In genomic region chr9:20339611-20340010, GRCh38 we compare ENCODE assay signal across 21 cellular contexts.
A peak's percentile ranks its signal among the peaks of the same experiment; 100 is the strongest.
DNase-seq lines count a peak whose midpoint lies in the region; ATAC-seq and TF ChIP-seq lines count a peak whose summit lies in the region.
"Had no signal": no experiment of that assay in that cellular context is flagged by ENCODE, and none has a peak within 500 bp of the region (broad histone marks: within the 10 kb centered on the region; RNA-seq: fewer than 3 reads in every experiment).

No MANE protein-coding gene starts in this region.

- no peaks in the 10 kb centered on the region for H3K27me3 ChIP-seq in mammary epithelial cell (ENCODE audit: insufficient read depth, low read length)
- H3K27me3 ChIP-seq in naive thymus-derived CD4-positive, alpha-beta T cell (ENCODE audit: control insufficient read depth in 2 of 2, insufficient read depth in 2 of 2, low read length in 2 of 2) = no peaks in the 10 kb centered on the region
- H3K27me3 ChIP-seq: BLaER1, SJCRH30 had no signal

- H2AFZ ChIP-seq in mammary epithelial cell (ENCODE audit: low read depth, low read length) = peak overlapping the region; percentile 23
- H2AFZ ChIP-seq: PC-9 had no signal

- no peaks in the 10 kb centered on the region for H3K36me3 ChIP-seq in mammary epithelial cell (ENCODE audit: insufficient read depth, low read length)
- no peaks in the 10 kb centered on the region for H3K36me3 ChIP-seq in naive thymus-derived CD4-positive, alpha-beta T cell (ENCODE audit: control insufficient read depth in 2 of 3, insufficient read depth in 3 of 3, low read length in 3 of 3)
- H3K36me3 ChIP-seq: BLaER1, SJCRH30 had no signal

- in situ Hi-C loops in mammary epithelial cell (cut with MboI; ENCODE audit: low sequenced_read_pairs in 2 of 2) = no loop called here

- no peaks in the 10 kb centered on the region for H3K27me3 Mint-ChIP-seq in MCF 10A (ENCODE audit: insufficient read depth, unreplicated experiment)
- no peaks in the 10 kb centered on the region for H3K27me3 Mint-ChIP-seq in naive thymus-derived CD4-positive, alpha-beta T cell
- H3K27me3 Mint-ChIP-seq: CD4-positive, alpha-beta T cell had no signal

- no peaks in the 10 kb centered on the region for H4K20me1 ChIP-seq in mammary epithelial cell (ENCODE audit: insufficient read depth, low read length)
- H4K20me1 ChIP-seq: BLaER1 had no signal

- H3K27ac Mint-ChIP-seq in MCF 10A (ENCODE audit: low read depth, unreplicated experiment) = no peak overlapping the region
- H3K27ac Mint-ChIP-seq in naive thymus-derived CD4-positive, alpha-beta T cell = peak overlapping the region in 7 of 9 donors; percentile 14 to 68 (median 56)

- CTCF ChIA-PET in mammary epithelial cell (lab: Charles Lee; ENCODE audit: low non-redundant PET) = no interaction called here
- CTCF ChIA-PET in MCF 10A (lab: Yijun Ruan, JAX) = no interaction called here
- CTCF ChIA-PET in naive thymus-derived CD4-positive, alpha-beta T cell (lab: Charles Lee) = no interaction called here

- DNase-seq in mammary epithelial cell (no peak), MCF 10A (ENCODE audit: unreplicated experiment) (no peak), cerebellar cortex (ENCODE audit: low spot score) (peak; percentile 16), NOMO-1 treated with dmso at 0.1 percent for 144 hours (lab: John Stamatoyannopoulos, UW; ENCODE audit: unreplicated experiment) (no peak)
- DNase-seq in naive thymus-derived CD4-positive, alpha-beta T cell = no peak
- no peak for DNase-seq in activated effector memory CD4-positive, alpha-beta T cell treated with Interleukin-2 at 50 U/mL for 16 hours
- DNase-seq: CD4-positive, alpha-beta T cell; DMS53; NCI-H1092; NCI-H1436 treated with DMSO at 0.1 percent for 48 hours; NCI-H187 treated with DMSO at 0.1 percent for 48 hours; NCI-H446; NCI-H524 treated with DMSO at 0.1 percent for 48 hours; NCI-H82; NK-92 treated with Interleukin-12 subunit alpha and Interleukin-12 subunit beta, amount 100 ng/mL, for 24 hours; PC-9 had no signal

- no TSS peak for BruUV-seq in mammary epithelial cell (replicated peaks; lab: Mats Ljungman, UMichigan)
- no TSS peak for BruUV-seq in MCF 10A (replicated peaks; lab: Mats Ljungman, UMichigan)

- ATAC-seq in naive thymus-derived CD4-positive, alpha-beta T cell = no peak
- ATAC-seq in GM21515 (IDR thresholded peaks at IDR 0.05; ENCODE audit: unreplicated experiment) (no peak), GM19467 (IDR thresholded peaks at IDR 0.05; ENCODE audit: unreplicated experiment) (no peak)
- ATAC-seq: Right ventricle myocardium inferior had no signal

- WGBS in mammary epithelial cell (ENCODE audit: low coverage, missing lambda C conversion rate) = 41% methylated on average over 11 of the region's 11 CpGs

- no peak overlapping the region for H3K9ac ChIP-seq in mammary epithelial cell (ENCODE audit: insufficient read depth, low read length)
- H3K9ac ChIP-seq: BLaER1 had no signal

- TF ChIP-seq CTCF in mammary epithelial cell (conservative IDR thresholded peaks at IDR 0.05 in 1 of 2, IDR thresholded peaks at IDR 0.05 in 1 of 2; ENCODE audit: extremely low read depth in 1 of 2, insufficient read depth in 1 of 2, low read depth in 1 of 2, low read length in 2 of 2) (no peak), MCF 10A (IDR thresholded peaks at IDR 0.05; ENCODE audit: unreplicated experiment) (no peak)

- no peak overlapping the region for H3K4me3 Mint-ChIP-seq in MCF 10A (ENCODE audit: unreplicated experiment)
- H3K4me3 Mint-ChIP-seq in naive thymus-derived CD4-positive, alpha-beta T cell = peak overlapping the region in 5 of 10 donors; percentile 4 to 41 (median 21)
- H3K4me3 Mint-ChIP-seq: CD4-positive, alpha-beta T cell had no signal

- no peaks in the 10 kb centered on the region for H3K9me3 ChIP-seq in mammary epithelial cell (replicated peaks; ENCODE audit: insufficient read depth, low read length)
- H3K9me3 ChIP-seq in naive thymus-derived CD4-positive, alpha-beta T cell (ENCODE audit: control insufficient read depth in 2 of 3, low read length in 3 of 3) = no peaks in the 10 kb centered on the region
- H3K9me3 ChIP-seq: SJCRH30 had no signal

- H3K79me2 ChIP-seq in mammary epithelial cell (ENCODE audit: insufficient read depth, low read length) = no peaks in the 10 kb centered on the region

- POLR2A ChIA-PET in MCF 10A (lab: Yijun Ruan, JAX) = no interaction called here
- POLR2A ChIA-PET in naive thymus-derived CD4-positive, alpha-beta T cell (lab: Charles Lee) = interaction anchor here (1.2 to 1.5 kb wide), 2 partner anchors 15 to 17 kb away, joined by 4 to 6 read pairs; no protein-coding TSS in a partner anchor

- no peaks in the 10 kb centered on the region for H3K4me1 Mint-ChIP-seq in MCF 10A (ENCODE audit: insufficient read depth, unreplicated experiment)
- H3K4me1 Mint-ChIP-seq in naive thymus-derived CD4-positive, alpha-beta T cell = peaks cover 4 to 73% (median 54%) of the 10 kb centered on the region in 7 donors

- H3K9me3 Mint-ChIP-seq in MCF 10A (ENCODE audit: unreplicated experiment) = no peaks in the 10 kb centered on the region
- peaks cover 0 to 11% (median 4%) of the 10 kb centered on the region in 11 donors for H3K9me3 Mint-ChIP-seq in naive thymus-derived CD4-positive, alpha-beta T cell
- H3K9me3 Mint-ChIP-seq: CD4-positive, alpha-beta T cell had no signal

- H3K36me3 Mint-ChIP-seq in MCF 10A (ENCODE audit: insufficient read depth, unreplicated experiment) = no peaks in the 10 kb centered on the region
- peaks cover 0 to 38% (median 7%) of the 10 kb centered on the region in 5 donors for H3K36me3 Mint-ChIP-seq in naive thymus-derived CD4-positive, alpha-beta T cell

- H3K4me3 ChIP-seq in mammary epithelial cell (replicated peaks in 1 of 3; ENCODE audit: insufficient read depth in 1 of 3, low read depth in 2 of 3, low read length in 3 of 3) = no peak overlapping the region
- no peak overlapping the region for H3K4me3 ChIP-seq in naive thymus-derived CD4-positive, alpha-beta T cell (ENCODE audit: low read length)
- H3K4me3 ChIP-seq: BLaER1, PC-9, SJCRH30 had no signal

- intact Hi-C loops in mammary epithelial cell (cut with micrococcal nuclease) (no loop called here), MCF 10A (cut with micrococcal nuclease) (no loop called here)
- intact Hi-C loops in naive thymus-derived CD4-positive, alpha-beta T cell (cut with micrococcal nuclease) = loop anchor here in 1 of 2 donors (5.0 kb wide), 1 partner anchor 412 kb away; no protein-coding TSS in a partner anchor

- no peak overlapping the region for H3K4me2 ChIP-seq in mammary epithelial cell (ENCODE audit: insufficient read depth, low read depth, low read length)
- H3K4me2 ChIP-seq: BLaER1, PC-9 had no signal

- dilution Hi-C loops in mammary epithelial cell (cut with HindIII; ENCODE audit: low sequenced_read_pairs) = no loop called here

- no peaks in the 10 kb centered on the region for H3K4me1 ChIP-seq in mammary epithelial cell (ENCODE audit: insufficient read depth, low read length)
- peaks cover 6 to 8% of the 10 kb centered on the region in 2 donors for H3K4me1 ChIP-seq in naive thymus-derived CD4-positive, alpha-beta T cell (ENCODE audit: control insufficient read depth in 2 of 2, insufficient read depth in 2 of 2, low read length in 2 of 2)
- H3K4me1 ChIP-seq: BLaER1 had no signal

- H3K27ac ChIP-seq in mammary epithelial cell (ENCODE audit: insufficient read depth, low read depth, low read length) = no peak overlapping the region
- H3K27ac ChIP-seq in naive thymus-derived CD4-positive, alpha-beta T cell (ENCODE audit: low read depth, low read length) = no peak overlapping the region
- H3K27ac ChIP-seq: BLaER1, PC-9, SJCRH30 had no signal
